Comparison of ENCODE assay signal across 1 cellular context in the genomic region with DNA sequence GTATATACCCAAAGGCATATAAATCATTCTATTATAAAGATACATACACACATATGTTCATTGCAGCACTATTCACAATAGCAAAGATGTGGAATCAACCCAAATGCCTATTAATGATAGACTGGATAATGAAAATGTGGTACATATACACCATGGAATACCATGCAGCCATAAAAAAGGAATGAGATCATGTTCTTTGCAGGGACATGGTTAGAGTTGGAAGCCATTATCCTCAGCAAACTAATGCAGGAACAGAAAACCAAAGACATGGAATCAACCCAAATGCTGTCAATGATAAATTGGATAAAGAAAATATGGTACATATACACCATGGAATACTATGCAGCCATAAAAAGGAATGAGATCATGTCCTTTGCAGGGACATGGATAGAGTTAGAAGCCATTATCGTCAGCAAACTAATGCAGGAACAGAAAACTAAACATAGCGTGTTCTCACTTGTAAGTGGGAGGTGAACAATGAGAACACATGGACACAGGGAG.
A peak's percentile ranks its signal among the peaks of the same experiment; 100 is the strongest.
TF ChIP-seq lines count a peak whose summit lies in the region.

No MANE protein-coding gene starts in this region.

TF ChIP-seq in HEK293, 187 proteins besides CTCF, POLR2A, EP300 and RAD21 (continued from another document):
- TF ChIP-seq, protein P1, sequence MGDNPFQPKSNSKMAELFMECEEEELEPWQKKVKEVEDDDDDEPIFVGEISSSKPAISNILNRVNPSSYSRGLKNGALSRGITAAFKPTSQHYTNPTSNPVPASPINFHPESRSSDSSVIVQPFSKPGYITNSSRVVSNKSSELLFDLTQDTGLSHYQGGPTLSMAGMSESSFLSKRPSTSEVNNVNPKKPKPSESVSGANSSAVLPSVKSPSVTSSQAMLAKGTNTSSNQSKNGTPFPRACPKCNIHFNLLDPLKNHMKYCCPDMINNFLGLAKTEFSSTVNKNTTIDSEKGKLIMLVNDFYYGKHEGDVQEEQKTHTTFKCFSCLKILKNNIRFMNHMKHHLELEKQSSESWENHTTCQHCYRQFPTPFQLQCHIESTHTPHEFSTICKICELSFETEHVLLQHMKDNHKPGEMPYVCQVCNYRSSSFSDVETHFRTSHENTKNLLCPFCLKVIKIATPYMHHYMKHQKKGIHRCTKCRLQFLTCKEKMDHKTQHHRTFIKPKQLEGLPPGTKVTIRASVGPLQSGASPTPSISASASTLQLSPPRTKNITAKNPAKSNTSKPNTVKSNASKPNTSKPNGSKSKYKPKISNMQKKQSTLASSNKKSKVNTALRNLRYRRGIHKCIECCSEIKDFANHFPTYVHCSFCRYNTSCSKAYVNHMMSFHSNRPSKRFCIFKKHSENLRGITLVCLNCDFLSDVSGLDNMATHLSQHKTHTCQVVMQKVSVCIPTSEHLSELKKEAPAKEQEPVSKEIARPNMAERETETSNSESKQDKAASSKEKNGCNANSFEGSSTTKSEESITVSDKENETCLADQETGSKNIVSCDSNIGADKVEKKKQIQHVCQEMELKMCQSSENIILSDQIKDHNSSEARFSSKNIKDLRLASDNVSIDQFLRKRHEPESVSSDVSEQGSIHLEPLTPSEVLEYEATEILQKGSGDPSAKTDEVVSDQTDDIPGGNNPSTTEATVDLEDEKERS (tag by site-specific recombination; IDR thresholded peaks at IDR 0.05), result peak; percentile 89
TF ChIP-seq in HEK293: peak in this region for 2; not testable (repeated sequence) for 185.
